22 cellular contexts compared by ENCODE assay signal in the genomic region with DNA sequence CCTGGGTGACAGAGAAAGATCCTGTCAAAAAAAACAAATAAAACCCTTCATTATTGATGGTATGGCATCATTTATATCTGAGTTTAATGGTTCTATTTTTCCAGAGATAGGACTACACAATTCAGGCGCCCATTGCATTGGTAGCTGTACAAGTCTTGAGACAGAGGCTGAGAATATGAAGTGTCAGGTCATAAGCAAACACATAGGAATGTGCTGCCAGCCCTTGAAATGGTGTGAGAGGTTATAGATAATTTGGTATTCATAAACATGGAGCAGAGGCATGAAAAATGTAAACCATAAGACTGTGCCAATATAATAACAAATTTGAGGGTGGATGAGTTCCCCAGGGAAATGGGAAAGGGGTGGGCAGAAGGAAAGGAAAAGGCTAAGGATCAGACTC. TPM values are rescaled to one million over a fixed set of nuclear protein-coding genes. Genes with fewer than 3 reads are reported as not detected.
A peak's percentile ranks its signal among the peaks of the same experiment; 100 is the strongest.
DNase-seq lines count a peak whose midpoint lies in the region; ATAC-seq and TF ChIP-seq lines count a peak whose summit lies in the region.
"Had no signal": no experiment of that assay in that cellular context is flagged by ENCODE, and none has a peak within 500 bp of the region (broad histone marks: within the 10 kb centered on the region; RNA-seq: fewer than 3 reads in every experiment).

No MANE protein-coding gene starts in this region.

- TF ChIP-seq POLR2A in erythroblast (IDR thresholded peaks at IDR 0.05; ENCODE audit: low read length), result no peak

- peaks cover 12% of the 10 kb centered on the region for H3K4me1 Mint-ChIP-seq in neural progenitor cell
- H3K4me1 Mint-ChIP-seq: activated B cell treated with CpG ODN at 0.5 μM for 24 hours; activated naive CD8-positive, alpha-beta T cell treated with anti-CD3 and anti-CD28 coated beads for 36 hours; B cell; IgD-negative memory B cell; naive thymus-derived CD8-positive, alpha-beta T cell; stimulated activated memory B cell treated with anti-CD40 and anti-IgM and Interleukin-4, amounts not matched to agents 10 μg/mL and 1 μg/mL and 100 μg/mL, for 72 hours had no signal

- H3K79me2 ChIP-seq in neural progenitor cell (ENCODE audit: low read depth), result no peaks in the 10 kb centered on the region

- no peaks in the 10 kb centered on the region for H3K36me3 Mint-ChIP-seq in neural progenitor cell
- H3K36me3 Mint-ChIP-seq: activated naive CD8-positive, alpha-beta T cell treated with anti-CD3 and anti-CD28 coated beads for 36 hours; IgD-negative memory B cell; naive thymus-derived CD8-positive, alpha-beta T cell; stimulated activated memory B cell treated with anti-CD40 and anti-IgM and Interleukin-4, amounts not matched to agents 10 μg/mL and 1 μg/mL and 100 μg/mL, for 72 hours had no signal

- H3K27ac Mint-ChIP-seq in neural progenitor cell, result no peak overlapping the region
- H3K27ac Mint-ChIP-seq: activated B cell treated with CpG ODN at 0.5 μM for 24 hours; activated naive CD8-positive, alpha-beta T cell treated with anti-CD3 and anti-CD28 coated beads for 36 hours; B cell; IgD-negative memory B cell; naive thymus-derived CD8-positive, alpha-beta T cell; stimulated activated memory B cell treated with anti-CD40 and anti-IgM and Interleukin-4, amounts not matched to agents 10 μg/mL and 1 μg/mL and 100 μg/mL, for 72 hours had no signal

- H3K9me3 ChIP-seq in thoracic aorta (no peaks in the 10 kb centered on the region), neural progenitor cell (ENCODE audit: low read depth) (no peaks in the 10 kb centered on the region)
- H3K9me3 ChIP-seq: SJSA1 had no signal

- no peak for TF ChIP-seq CTCF in cardiac fibroblast (IDR thresholded peaks at IDR 0.05; ENCODE audit: low read depth, low read length)
- TF ChIP-seq CTCF in thoracic aorta (IDR thresholded peaks at IDR 0.05), result no peak
- no peak for TF ChIP-seq CTCF in neural progenitor cell (IDR thresholded peaks at IDR 0.05)

- peaks cover 2% of the 10 kb centered on the region for H3K27me3 Mint-ChIP-seq in neural progenitor cell (ENCODE audit: insufficient read depth, low read depth)
- H3K27me3 Mint-ChIP-seq: activated naive CD8-positive, alpha-beta T cell treated with anti-CD3 and anti-CD28 coated beads for 36 hours; B cell had no signal

- H3K4me3 ChIP-seq in cardiac fibroblast (replicated peaks in 1 of 2; ENCODE audit: low read depth in 2 of 2, low read length in 2 of 2), result no peak overlapping the region
- no peak overlapping the region for H3K4me3 ChIP-seq in thoracic aorta
- no peak overlapping the region for H3K4me3 ChIP-seq in neural progenitor cell
- H3K4me3 ChIP-seq: SJSA1 had no signal

- H3K4me1 ChIP-seq in thoracic aorta (ENCODE audit: control insufficient read depth in 1 of 2, low read depth in 2 of 2) (peaks cover 3 to 63% of the 10 kb centered on the region in 2 donors), neural progenitor cell (peaks cover 16% of the 10 kb centered on the region)

- peak; percentile 16 for DNase-seq in EL
- DNase-seq in cardiac fibroblast (ENCODE audit: low read depth in 2 of 2), result peak; percentile 31 to 64
- DNase-seq in iris pigment epithelial cell (ENCODE audit: low read depth), result peak; percentile 28
- DNase-seq in thoracic aorta (ENCODE audit: low spot score), result no peak
- DNase-seq in neural progenitor cell (ENCODE audit: low spot score), result no peak
- no peak for DNase-seq in erythroblast (lab: John Stamatoyannopoulos, UW)
- DNase-seq in mucosa of gallbladder (ENCODE audit: low spot score), result no peak
- DNase-seq: activated B cell treated with CpG ODN at 0.5 μM for 24 hours; activated naive CD8-positive, alpha-beta T cell treated with anti-CD3 and anti-CD28 coated beads for 36 hours; effector memory CD4-positive, alpha-beta T cell; mammary epithelial cell; MV-4-11; naive thymus-derived CD8-positive, alpha-beta T cell; NCI-H2029; NCI-H510A; posterior cingulate gyrus; stimulated activated CD4-positive, alpha-beta T cell treated with anti-CD3 and anti-CD28 coated beads, Interleukin-12 subunit alpha, Interleukin-12 subunit beta, amount 100 ng/mL, for 4 hours had no signal

- H3K27me3 ChIP-seq in thoracic aorta (replicated peaks; ENCODE audit: insufficient read depth), result no peaks in the 10 kb centered on the region
- no peaks in the 10 kb centered on the region for H3K27me3 ChIP-seq in neural progenitor cell
- H3K27me3 ChIP-seq: SJSA1 had no signal

- H2AFZ ChIP-seq in neural progenitor cell (replicated peaks), result no peak overlapping the region

- H3K36me3 ChIP-seq in thoracic aorta, result no peaks in the 10 kb centered on the region
- H3K36me3 ChIP-seq in neural progenitor cell, result no peaks in the 10 kb centered on the region
- H3K36me3 ChIP-seq: SJSA1 had no signal

- ATAC-seq in thoracic aorta (ENCODE audit: insufficient number of reproducible peaks, low FRiP score, low read depth), result no peak
- ATAC-seq in GM21717 (IDR thresholded peaks at IDR 0.05; ENCODE audit: unreplicated experiment), result no peak
- ATAC-seq: naive thymus-derived CD8-positive, alpha-beta T cell; stimulated activated memory B cell treated with anti-CD40 and anti-IgM and Interleukin-4, amounts not matched to agents 10 μg/mL and 1 μg/mL and 100 μg/mL, for 72 hours had no signal

- no peak overlapping the region for H3K9ac ChIP-seq in neural progenitor cell

- peak overlapping the region; percentile 22 to 65 for H3K27ac ChIP-seq in thoracic aorta
- H3K27ac ChIP-seq in neural progenitor cell, result no peak overlapping the region
- H3K27ac ChIP-seq: SJSA1 had no signal

- H4K20me1 ChIP-seq in neural progenitor cell (ENCODE audit: low read depth), result no peaks in the 10 kb centered on the region

- no peak overlapping the region for H3K4me3 Mint-ChIP-seq in neural progenitor cell
- H3K4me3 Mint-ChIP-seq: activated B cell treated with CpG ODN at 0.5 μM for 24 hours; activated naive CD8-positive, alpha-beta T cell treated with anti-CD3 and anti-CD28 coated beads for 36 hours; B cell; IgD-negative memory B cell; naive thymus-derived CD8-positive, alpha-beta T cell; stimulated activated memory B cell treated with anti-CD40 and anti-IgM and Interleukin-4, amounts not matched to agents 10 μg/mL and 1 μg/mL and 100 μg/mL, for 72 hours had no signal

- peaks cover 3% of the 10 kb centered on the region for H3F3A ChIP-seq in neural progenitor cell (ENCODE audit: low read depth)

- H3K9me3 Mint-ChIP-seq in neural progenitor cell, result peaks cover 3% of the 10 kb centered on the region
- H3K9me3 Mint-ChIP-seq: activated B cell treated with CpG ODN at 0.5 μM for 24 hours; activated naive CD8-positive, alpha-beta T cell treated with anti-CD3 and anti-CD28 coated beads for 36 hours; IgD-negative memory B cell; naive thymus-derived CD8-positive, alpha-beta T cell; stimulated activated memory B cell treated with anti-CD40 and anti-IgM and Interleukin-4, amounts not matched to agents 10 μg/mL and 1 μg/mL and 100 μg/mL, for 72 hours had no signal

- H3K4me2 ChIP-seq in neural progenitor cell, result no peak overlapping the region

RNA-seq across cellular contexts. Expression of a gene that starts 50.7 kb away (rescaled TPM):
- 10 to 100 TPM; 85.1 to 98.2 TPM for total RNA-seq in thoracic aorta
- 4.4 and 12.7 TPM in 2 replicates for total RNA-seq in neural progenitor cell (ENCODE audit: low replicate concordance)
- total RNA-seq in mucosa of gallbladder, result 126 TPM

Comparison
In these comparisons a context has a peak if more than half of its experiments do, and no peak if none do; other contexts are left out.
1. DNase-seq: peak in EL (single experiment), cardiac fibroblast (2 of 2) and iris pigment epithelial cell (single experiment); none in thoracic aorta (single experiment), neural progenitor cell (single experiment), erythroblast (0 of 2) and mucosa of gallbladder (single experiment).